In the genomic region with DNA sequence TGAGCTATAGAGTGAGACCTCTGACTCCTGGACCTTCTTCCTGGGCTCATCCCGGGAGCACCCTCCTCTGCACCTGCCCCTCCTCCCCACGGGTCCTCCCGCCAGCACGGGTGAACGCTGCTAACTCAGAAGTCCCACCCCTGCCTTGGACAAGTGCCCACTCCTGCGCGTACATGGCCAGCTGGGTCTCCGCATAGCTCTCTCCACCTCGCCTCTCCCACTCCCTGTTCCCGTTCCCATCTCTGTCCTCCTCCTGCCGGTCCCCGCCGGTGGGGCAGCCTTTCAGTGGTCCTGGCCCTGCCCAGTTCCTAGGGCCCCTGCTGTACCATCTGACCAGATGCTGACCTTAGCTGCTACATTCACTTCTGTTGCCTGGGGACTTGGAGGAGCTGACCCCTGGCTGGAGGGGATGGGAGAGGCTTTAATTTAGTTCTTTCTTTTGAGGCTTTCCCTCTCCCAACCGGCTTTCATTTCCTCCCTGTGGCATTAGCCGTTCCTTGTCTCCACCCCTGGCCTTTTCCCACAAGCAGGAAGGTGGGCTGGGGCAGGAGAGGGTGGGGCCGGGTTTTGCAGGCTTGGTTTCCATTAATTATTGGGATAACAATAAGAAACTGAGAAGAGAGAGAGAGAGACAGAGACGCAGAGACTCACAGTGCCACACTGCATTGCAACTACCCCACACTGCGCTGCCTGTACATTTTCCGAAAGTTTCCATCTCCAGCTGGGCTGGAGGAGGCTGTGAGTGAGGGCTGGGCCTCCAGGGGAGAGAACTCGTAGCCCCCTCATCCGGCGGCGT, we compare ENCODE assay signal across 1 cellular context.
TF ChIP-seq lines count a peak whose summit lies in the region.

No MANE protein-coding gene starts in this region.

TF ChIP-seq in GM23338, 12 proteins besides CTCF, POLR2A, EP300 and RAD21 (continued from another document):
- TF ChIP-seq, protein P1, sequence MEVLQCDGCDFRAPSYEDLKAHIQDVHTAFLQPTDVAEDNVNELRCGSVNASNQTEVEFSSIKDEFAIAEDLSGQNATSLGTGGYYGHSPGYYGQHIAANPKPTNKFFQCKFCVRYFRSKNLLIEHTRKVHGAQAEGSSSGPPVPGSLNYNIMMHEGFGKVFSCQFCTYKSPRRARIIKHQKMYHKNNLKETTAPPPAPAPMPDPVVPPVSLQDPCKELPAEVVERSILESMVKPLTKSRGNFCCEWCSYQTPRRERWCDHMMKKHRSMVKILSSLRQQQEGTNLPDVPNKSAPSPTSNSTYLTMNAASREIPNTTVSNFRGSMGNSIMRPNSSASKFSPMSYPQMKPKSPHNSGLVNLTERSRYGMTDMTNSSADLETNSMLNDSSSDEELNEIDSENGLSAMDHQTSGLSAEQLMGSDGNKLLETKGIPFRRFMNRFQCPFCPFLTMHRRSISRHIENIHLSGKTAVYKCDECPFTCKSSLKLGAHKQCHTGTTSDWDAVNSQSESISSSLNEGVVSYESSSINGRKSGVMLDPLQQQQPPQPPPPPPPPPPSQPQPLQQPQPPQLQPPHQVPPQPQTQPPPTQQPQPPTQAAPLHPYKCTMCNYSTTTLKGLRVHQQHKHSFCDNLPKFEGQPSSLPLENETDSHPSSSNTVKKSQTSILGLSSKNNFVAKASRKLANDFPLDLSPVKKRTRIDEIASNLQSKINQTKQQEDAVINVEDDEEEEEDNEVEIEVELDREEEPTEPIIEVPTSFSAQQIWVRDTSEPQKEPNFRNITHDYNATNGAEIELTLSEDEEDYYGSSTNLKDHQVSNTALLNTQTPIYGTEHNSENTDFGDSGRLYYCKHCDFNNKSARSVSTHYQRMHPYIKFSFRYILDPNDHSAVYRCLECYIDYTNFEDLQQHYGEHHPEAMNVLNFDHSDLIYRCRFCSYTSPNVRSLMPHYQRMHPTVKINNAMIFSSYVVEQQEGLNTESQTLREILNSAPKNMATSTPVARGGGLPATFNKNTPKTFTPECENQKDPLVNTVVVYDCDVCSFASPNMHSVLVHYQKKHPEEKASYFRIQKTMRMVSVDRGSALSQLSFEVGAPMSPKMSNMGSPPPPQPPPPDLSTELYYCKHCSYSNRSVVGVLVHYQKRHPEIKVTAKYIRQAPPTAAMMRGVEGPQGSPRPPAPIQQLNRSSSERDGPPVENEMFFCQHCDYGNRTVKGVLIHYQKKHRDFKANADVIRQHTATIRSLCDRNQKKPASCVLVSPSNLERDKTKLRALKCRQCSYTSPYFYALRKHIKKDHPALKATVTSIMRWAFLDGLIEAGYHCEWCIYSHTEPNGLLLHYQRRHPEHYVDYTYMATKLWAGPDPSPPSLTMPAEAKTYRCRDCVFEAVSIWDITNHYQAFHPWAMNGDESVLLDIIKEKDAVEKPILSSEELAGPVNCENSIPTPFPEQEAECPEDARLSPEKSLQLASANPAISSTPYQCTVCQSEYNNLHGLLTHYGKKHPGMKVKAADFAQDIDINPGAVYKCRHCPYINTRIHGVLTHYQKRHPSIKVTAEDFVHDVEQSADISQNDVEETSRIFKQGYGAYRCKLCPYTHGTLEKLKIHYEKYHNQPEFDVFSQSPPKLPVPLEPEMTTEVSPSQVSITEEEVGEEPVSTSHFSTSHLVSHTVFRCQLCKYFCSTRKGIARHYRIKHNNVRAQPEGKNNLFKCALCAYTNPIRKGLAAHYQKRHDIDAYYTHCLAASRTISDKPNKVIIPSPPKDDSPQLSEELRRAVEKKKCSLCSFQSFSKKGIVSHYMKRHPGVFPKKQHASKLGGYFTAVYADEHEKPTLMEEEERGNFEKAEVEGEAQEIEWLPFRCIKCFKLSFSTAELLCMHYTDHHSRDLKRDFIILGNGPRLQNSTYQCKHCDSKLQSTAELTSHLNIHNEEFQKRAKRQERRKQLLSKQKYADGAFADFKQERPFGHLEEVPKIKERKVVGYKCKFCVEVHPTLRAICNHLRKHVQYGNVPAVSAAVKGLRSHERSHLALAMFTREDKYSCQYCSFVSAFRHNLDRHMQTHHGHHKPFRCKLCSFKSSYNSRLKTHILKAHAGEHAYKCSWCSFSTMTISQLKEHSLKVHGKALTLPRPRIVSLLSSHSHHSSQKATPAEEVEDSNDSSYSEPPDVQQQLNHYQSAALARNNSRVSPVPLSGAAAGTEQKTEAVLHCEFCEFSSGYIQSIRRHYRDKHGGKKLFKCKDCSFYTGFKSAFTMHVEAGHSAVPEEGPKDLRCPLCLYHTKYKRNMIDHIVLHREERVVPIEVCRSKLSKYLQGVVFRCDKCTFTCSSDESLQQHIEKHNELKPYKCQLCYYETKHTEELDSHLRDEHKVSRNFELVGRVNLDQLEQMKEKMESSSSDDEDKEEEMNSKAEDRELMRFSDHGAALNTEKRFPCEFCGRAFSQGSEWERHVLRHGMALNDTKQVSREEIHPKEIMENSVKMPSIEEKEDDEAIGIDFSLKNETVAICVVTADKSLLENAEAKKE (CRISPR knock-in tag; IDR thresholded peaks at IDR 0.05): no peak
- TF ChIP-seq ZNF331 (CRISPR knock-in tag; IDR thresholded peaks at IDR 0.05; ENCODE audit: low read depth): no peak
- TF ChIP-seq ETS1 (IDR thresholded peaks at IDR 0.05): no peak
- TF ChIP-seq NANOG (IDR thresholded peaks at IDR 0.05; ENCODE audit: borderline replicate concordance): no peak
